Comparison of ENCODE assay signal across 8 cellular contexts in genomic region chr1:224644553-224645154, GRCh38. TPM values are rescaled to one million over a fixed set of nuclear protein-coding genes. Genes with fewer than 3 reads are reported as not detected.
DNase-seq lines count a peak whose midpoint lies in the region; ATAC-seq and TF ChIP-seq lines count a peak whose summit lies in the region.

No MANE protein-coding gene starts in this region.

- no peak overlapping the region for H3K4me3 Mint-ChIP-seq in Caco-2 (ENCODE audit: unreplicated experiment)
- no peak overlapping the region for H3K4me3 Mint-ChIP-seq in activated T-helper 2 cell treated with anti-CD3 and anti-CD28 coated beads, Interferon-gamma antibody, Interleukin-2, Interleukin-4, amounts not matched to agents 10 μg/mL and 5 μg/mL and 100 μg/mL, durations not matched to agents 14 hours and 24 hours and 36 hours (ENCODE audit: low read depth)

- H3K4me1 ChIP-seq in Caco-2: peaks cover 2% of the 10 kb centered on the region

- CTCF ChIA-PET in Caco-2 (lab: Charles Lee): interaction anchor here (0.7 to 1.8 kb wide), 10 partner anchors 8 to 278 kb away, joined by 3 to 25 read pairs (median 3); partner anchors contain the start of gene CNIH3

- peak; percentile 74 to 78 for DNase-seq in Caco-2
- peak in 47 of 76 experiments; percentile 3 to 58 (median 19) for DNase-seq in HUDEP-2 (lab: John Stamatoyannopoulos, UW; ENCODE audit: unreplicated experiment in 76 of 76)
- DNase-seq in SHP77 treated with DMSO at 0.1 percent for 48 hours (lab: John Stamatoyannopoulos, UW): peak; percentile 1
- peak; percentile 45 for DNase-seq in activated T-helper 2 cell treated with anti-CD3 and anti-CD28 coated beads, Interferon-gamma antibody, Interleukin-2, Interleukin-4, amounts not matched to agents 10 μg/mL and 5 μg/mL and 100 μg/mL, durations not matched to agents 14 hours and 24 hours and 36 hours (ENCODE audit: low spot score)
- peak; percentile 67 for DNase-seq in glomerular visceral epithelial cell (ENCODE audit: extremely low spot score)
- peak; percentile 33 for DNase-seq in putamen (ENCODE audit: low spot score)
- no peak for DNase-seq in NCI-H2029 (lab: John Stamatoyannopoulos, UW)

- H3K36me3 Mint-ChIP-seq in Caco-2 (ENCODE audit: insufficient read depth, unreplicated experiment): peaks cover 4% of the 10 kb centered on the region
- no peaks in the 10 kb centered on the region for H3K36me3 Mint-ChIP-seq in activated T-helper 2 cell treated with anti-CD3 and anti-CD28 coated beads, Interferon-gamma antibody, Interleukin-2, Interleukin-4, amounts not matched to agents 10 μg/mL and 5 μg/mL and 100 μg/mL, durations not matched to agents 14 hours and 24 hours and 36 hours (ENCODE audit: low read depth)

- peak; percentile 91 for TF ChIP-seq CTCF in Caco-2 (IDR thresholded peaks at IDR 0.05; ENCODE audit: insufficient read depth in 1 of 2, low read depth in 1 of 2, low read length in 1 of 2, severe bottlenecking in 1 of 2, unreplicated experiment in 1 of 2)

- H3K27me3 Mint-ChIP-seq in Caco-2 (ENCODE audit: insufficient read depth, unreplicated experiment): no peaks in the 10 kb centered on the region
- peaks cover 13% of the 10 kb centered on the region for H3K27me3 Mint-ChIP-seq in activated T-helper 2 cell treated with anti-CD3 and anti-CD28 coated beads, Interferon-gamma antibody, Interleukin-2, Interleukin-4, amounts not matched to agents 10 μg/mL and 5 μg/mL and 100 μg/mL, durations not matched to agents 14 hours and 24 hours and 36 hours (ENCODE audit: low read depth)

- intact Hi-C loops in Caco-2 (cut with micrococcal nuclease; ENCODE audit: unreplicated experiment): loop anchor here (1.0 kb wide), 4 partner anchors 131 to 278 kb away; no protein-coding TSS in a partner anchor
- intact Hi-C loops in activated T-helper 2 cell treated with anti-CD3 and anti-CD28 coated beads, Interferon-gamma antibody, Interleukin-2, Interleukin-4, amounts not matched to agents 10 μg/mL and 5 μg/mL and 100 μg/mL, durations not matched to agents 14 hours and 24 hours and 36 hours (cut with micrococcal nuclease): loop anchor here (5.0 to 10.0 kb wide), 3 partner anchors 132 to 280 kb away; partner anchors contain the start of gene DNAH14

- ATAC-seq in GM19452 (IDR thresholded peaks at IDR 0.05; ENCODE audit: unreplicated experiment): peak; percentile 66

- H3K27ac Mint-ChIP-seq in Caco-2 (ENCODE audit: unreplicated experiment): no peak overlapping the region
- no peak overlapping the region for H3K27ac Mint-ChIP-seq in activated T-helper 2 cell treated with anti-CD3 and anti-CD28 coated beads, Interferon-gamma antibody, Interleukin-2, Interleukin-4, amounts not matched to agents 10 μg/mL and 5 μg/mL and 100 μg/mL, durations not matched to agents 14 hours and 24 hours and 36 hours

- H3K9me3 ChIP-seq in Caco-2: no peaks in the 10 kb centered on the region

- POLR2A ChIA-PET in Caco-2 (lab: Charles Lee): no interaction called here

- no TSS peak for BruUV-seq in Caco-2 (replicated peaks; lab: Mats Ljungman, UMichigan)

- no peaks in the 10 kb centered on the region for H3K27me3 ChIP-seq in Caco-2 (replicated peaks; ENCODE audit: control insufficient read depth, insufficient read depth, low read length)

- no peak overlapping the region for H3K4me3 ChIP-seq in Caco-2 (ENCODE audit: low read depth, low read length)

- no peaks in the 10 kb centered on the region for H3K4me1 Mint-ChIP-seq in Caco-2 (ENCODE audit: low read depth, unreplicated experiment)
- H3K4me1 Mint-ChIP-seq in activated T-helper 2 cell treated with anti-CD3 and anti-CD28 coated beads, Interferon-gamma antibody, Interleukin-2, Interleukin-4, amounts not matched to agents 10 μg/mL and 5 μg/mL and 100 μg/mL, durations not matched to agents 14 hours and 24 hours and 36 hours (ENCODE audit: low read depth): peaks cover 2% of the 10 kb centered on the region

- H3K36me3 ChIP-seq in Caco-2 (ENCODE audit: control insufficient read depth, insufficient read depth, low read length): no peaks in the 10 kb centered on the region

- no peaks in the 10 kb centered on the region for H3K9me3 Mint-ChIP-seq in Caco-2 (ENCODE audit: unreplicated experiment)
- no peaks in the 10 kb centered on the region for H3K9me3 Mint-ChIP-seq in activated T-helper 2 cell treated with anti-CD3 and anti-CD28 coated beads, Interferon-gamma antibody, Interleukin-2, Interleukin-4, amounts not matched to agents 10 μg/mL and 5 μg/mL and 100 μg/mL, durations not matched to agents 14 hours and 24 hours and 36 hours

RNA-seq across cellular contexts. Expression of gene CNIH3, which starts 28.5 kb away (rescaled TPM):
- 1.3 and 2.2 TPM in 2 replicates for total RNA-seq in Caco-2 (2022)
- total RNA-seq in activated T-helper 2 cell treated with anti-CD3 and anti-CD28 coated beads, Interferon-gamma antibody, Interleukin-2, Interleukin-4, amounts not matched to agents 10 μg/mL and 5 μg/mL and 100 μg/mL, durations not matched to agents 14 hours and 24 hours and 36 hours: 0.94 and 1.5 TPM in 2 replicates
